8 cellular contexts compared by ENCODE assay signal in the genomic region with DNA sequence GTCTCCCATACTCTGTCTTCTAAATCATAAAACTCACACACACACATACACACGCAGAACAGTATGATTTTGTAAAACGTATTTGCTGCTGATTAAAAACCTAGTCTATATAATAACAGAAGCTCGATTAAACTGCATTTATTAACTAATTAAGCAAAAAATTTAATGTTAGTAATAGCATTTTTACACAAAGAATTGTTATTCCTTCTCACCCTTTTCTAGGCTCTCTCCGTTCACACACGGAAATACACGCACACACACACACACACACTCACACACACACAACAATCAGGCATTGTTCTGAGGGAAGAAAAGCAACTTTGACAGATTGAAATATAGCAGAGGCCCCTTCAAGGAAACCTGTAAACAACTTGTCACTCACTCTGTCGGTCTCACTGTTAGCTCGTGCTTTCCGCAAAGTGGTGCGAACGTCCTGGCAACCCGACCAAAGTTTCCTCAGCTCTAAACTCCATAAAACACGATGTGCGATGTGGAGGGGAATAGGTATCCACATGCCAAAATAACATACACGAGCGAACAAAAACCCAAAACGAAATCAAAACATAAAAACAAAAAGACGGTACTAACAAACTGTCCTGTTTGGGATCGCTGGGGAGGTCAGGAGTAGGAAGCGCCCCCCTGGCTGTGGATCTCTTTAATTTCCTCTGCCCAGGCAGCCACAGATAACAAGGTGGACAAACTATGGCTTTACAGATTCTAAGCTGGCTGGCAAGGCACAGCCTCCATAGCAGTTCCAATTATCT. TPM values are rescaled to one million over a fixed set of nuclear protein-coding genes. Genes with fewer than 3 reads are reported as not detected.
A peak's percentile ranks its signal among the peaks of the same experiment; 100 is the strongest.
DNase-seq lines count a peak whose midpoint lies in the region; ATAC-seq, FAIRE-seq and TF ChIP-seq lines count a peak whose summit lies in the region.

No MANE protein-coding gene starts in this region.

- H3K4me3 ChIP-seq in HUES64 (ENCODE audit: low read length) = peak overlapping the region; percentile 68
- H3K4me3 ChIP-seq in K562 = peak overlapping the region; percentile 35
- peak overlapping the region; percentile 58 to 76 (median 67) for H3K4me3 ChIP-seq in skeletal muscle tissue (ENCODE audit: low read length in 3 of 3)

- peak; percentile 68 for FAIRE-seq in K562 (lab: Jason Lieb, UNC)

- H3K9me1 ChIP-seq in K562 (ENCODE audit: control insufficient read depth, insufficient read depth, low read length) = no peaks in the 10 kb centered on the region

- no peaks in the 10 kb centered on the region for H3K79me2 ChIP-seq in K562 (ENCODE audit: control insufficient read depth, insufficient read depth, low read length)

- POLR2A ChIA-PET in K562 (lab: Yijun Ruan, JAX) = interaction anchor here (0.6 to 1.3 kb wide), 3 partner anchors 48 to 395 kb away, joined by 3 read pairs; no protein-coding TSS in a partner anchor

- DNase-seq in K562 (ENCODE audit: extremely low read depth in 1 of 4, low spot score in 3 of 4) (peak in 2 of 4 experiments; percentile 33 to 37), iPS-NIHi11 (ENCODE audit: low spot score) (peak; percentile 19), GM19238 (ENCODE audit: insufficient read length, low spot score) (no peak), ureter (ENCODE audit: low spot score) (no peak), MV-4-11 (lab: John Stamatoyannopoulos, UW) (no peak)

- H3K27me3 ChIP-seq in HUES64 (ENCODE audit: insufficient read depth, low read length) (peaks cover 28% of the 10 kb centered on the region), K562 (ENCODE audit: control insufficient read depth in 2 of 2, insufficient read depth in 2 of 2, low read length in 2 of 2) (no peaks in the 10 kb centered on the region), skeletal muscle tissue (ENCODE audit: control insufficient read depth in 3 of 3, insufficient read depth in 3 of 3, low read length in 3 of 3) (peaks cover 2 to 7% (median 2%) of the 10 kb centered on the region in 3 donors)

- intact Hi-C loops in K562 (cut with micrococcal nuclease) = no loop called here

- WGBS in HUES64 = 0% methylated on average over 16 of the region's 20 CpGs
- WGBS in K562 (ENCODE audit: insufficient coverage, low coverage, missing lambda C conversion rate) = 5% methylated on average over 19 of the region's 20 CpGs

- BruUV-seq in K562 (replicated peaks; lab: Mats Ljungman, UMichigan) = no TSS peak

- TF ChIP-seq CTCF in K562 (IDR thresholded peaks at IDR 0.05 in 2 of 3, conservative IDR thresholded peaks at IDR 0.05 in 1 of 3; ENCODE audit: insufficient read depth in 2 of 3, low read depth in 1 of 3, low read length in 3 of 3) = 0 out of 6 replicates have a peak, but pooled peaks of 1 of the 3 experiments have one; percentile 13

- H2AFZ ChIP-seq in K562 (ENCODE audit: low read depth, low read length) = peak overlapping the region; percentile 90

- H3K9ac ChIP-seq in HUES64 (ENCODE audit: low read depth, low read length) = peak overlapping the region; percentile 46; the same call in 1 of the 2 replicates
- H3K9ac ChIP-seq in K562 (ENCODE audit: insufficient read depth in 1 of 2, low read depth in 2 of 2, low read length in 2 of 2) = peak overlapping the region; percentile 45 to 68
- H3K9ac ChIP-seq in skeletal muscle tissue (ENCODE audit: low read depth in 1 of 3, low read length in 3 of 3) = peak overlapping the region; percentile 30 to 51 (median 40)

- CTCF ChIA-PET in K562 (lab: Yijun Ruan, JAX; ENCODE audit: low intra/inter-chr PET ratio) = no interaction called here

- H3K4me1 ChIP-seq in HUES64 (ENCODE audit: insufficient read depth, low read length) (peaks cover 14% of the 10 kb centered on the region), K562 (replicated peaks in 1 of 2; ENCODE audit: control insufficient read depth in 2 of 2, insufficient read depth in 2 of 2, low read length in 2 of 2) (peaks cover 0 to 5% of the 10 kb centered on the region in 2 experiments; a peak in 1 of 5 replicates), skeletal muscle tissue (ENCODE audit: control insufficient read depth in 3 of 3, insufficient read depth in 3 of 3, low read length in 3 of 3) (peaks cover 0 to 3% (median 2%) of the 10 kb centered on the region in 3 donors)

- H3K36me3 ChIP-seq in HUES64 (ENCODE audit: insufficient read depth, low read length) (no peaks in the 10 kb centered on the region), K562 (ENCODE audit: control insufficient read depth, insufficient read depth, low read length) (no peaks in the 10 kb centered on the region), skeletal muscle tissue (ENCODE audit: control insufficient read depth in 3 of 3, insufficient read depth in 3 of 3, low read length in 3 of 3) (no peaks in the 10 kb centered on the region)

- no peak for TF ChIP-seq EP300 in K562 (IDR thresholded peaks at IDR 0.05; ENCODE audit: low read length)

- no peaks in the 10 kb centered on the region for H4K20me1 ChIP-seq in K562 (replicated peaks; ENCODE audit: control insufficient read depth, insufficient read depth, low read length)

- ATAC-seq in K562 = peak; percentile 80
- ATAC-seq in HG02885 (IDR thresholded peaks at IDR 0.05; ENCODE audit: poor library complexity, unreplicated experiment) = no peak

- TF ChIP-seq RAD21 in K562 (CRISPR knock-in tag; conservative IDR thresholded peaks at IDR 0.05 in 1 of 2, IDR thresholded peaks at IDR 0.05 in 1 of 2) = no peak

- H3K27ac ChIP-seq in HUES64 (ENCODE audit: low read depth, low read length) (no peak overlapping the region), K562 (ENCODE audit: extremely low read depth, low read depth, low read length) (no peak overlapping the region), skeletal muscle tissue (ENCODE audit: low read depth, low read length) (no peak overlapping the region)

- H3K9me3 ChIP-seq in HUES64 (ENCODE audit: insufficient read depth, low read depth, low read length) (no peaks in the 10 kb centered on the region), K562 (replicated peaks; ENCODE audit: control insufficient read depth, insufficient read depth, low read depth, low read length) (no peaks in the 10 kb centered on the region), skeletal muscle tissue (ENCODE audit: control insufficient read depth in 3 of 3, low read length in 3 of 3) (no peaks in the 10 kb centered on the region)

- no peak for TF ChIP-seq POLR2A in K562 (conservative IDR thresholded peaks at IDR 0.05)

- peak overlapping the region; percentile 84 for H3K4me2 ChIP-seq in K562 (ENCODE audit: insufficient read depth, low read length)

- in situ Hi-C loops in K562 (cut with MboI) = no loop called here

TF ChIP-seq in K562, 482 proteins besides CTCF, POLR2A, EP300 and RAD21 (continues in another document):
- TF ChIP-seq PKNOX1 (IDR thresholded peaks at IDR 0.05) = peak; percentile 78
- TF ChIP-seq NR4A1 (CRISPR knock-in tag; IDR thresholded peaks at IDR 0.05) = no peak
- no peak for TF ChIP-seq NR4A1 (tag; IDR thresholded peaks at IDR 0.05)
- TF ChIP-seq, protein P1, sequence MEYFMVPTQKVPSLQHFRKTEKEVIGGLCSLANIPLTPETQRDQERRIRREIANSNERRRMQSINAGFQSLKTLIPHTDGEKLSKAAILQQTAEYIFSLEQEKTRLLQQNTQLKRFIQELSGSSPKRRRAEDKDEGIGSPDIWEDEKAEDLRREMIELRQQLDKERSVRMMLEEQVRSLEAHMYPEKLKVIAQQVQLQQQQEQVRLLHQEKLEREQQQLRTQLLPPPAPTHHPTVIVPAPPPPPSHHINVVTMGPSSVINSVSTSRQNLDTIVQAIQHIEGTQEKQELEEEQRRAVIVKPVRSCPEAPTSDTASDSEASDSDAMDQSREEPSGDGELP (CRISPR knock-in tag; IDR thresholded peaks at IDR 0.05; ENCODE audit: borderline replicate concordance) = no peak
- no peak for TF ChIP-seq KDM4B (IDR thresholded peaks at IDR 0.05; ENCODE audit: borderline replicate concordance in 2 of 2, low read depth in 1 of 2)

RNA-seq across cellular contexts. Expression of gene SOX5, which starts 0.7 kb away (rescaled TPM):
- 2.4 TPM for polyA plus RNA-seq in HUES64 (2013, experiment 1 of 2)
- polyA plus RNA-seq in HUES64 (2013, experiment 2 of 2) = 8.0 TPM
- 17.1 and 17.2 TPM in 2 replicates for total RNA-seq in K562 (2011; cell fraction: chromatin; rRNA removed; ENCODE audit: low replicate concordance)
- 12.8 and 13.2 TPM in 2 replicates for total RNA-seq in K562 (2011; cell fraction: nucleolus; rRNA removed)
- 11.1 and 21.6 TPM in 2 replicates for total RNA-seq in K562 (2011; cell fraction: nucleoplasm; rRNA removed)
- total RNA-seq in K562 (2014; rRNA removed) (12.5 and 13.4 TPM in 2 replicates), K562 (2014; rRNA removed; fragmentation: Illumina TruSeq; extraction: Trizol) (12.3 and 13.7 TPM in 2 replicates), K562 (2015; rRNA removed; fragmentation: Illumina TruSeq; extraction: Trizol) (8.3 and 9.3 TPM in 2 replicates), K562 (2021) (11.9 and 14.1 TPM in 2 replicates), skeletal muscle tissue (6.3 TPM), ureter (23.5 TPM)
- polyA plus RNA-seq in K562 (2011; rRNA removed) (12.8 and 16.5 TPM in 2 replicates), K562 (2014; fragmentation: Illumina TruSeq; extraction: Trizol) (9.1 and 9.5 TPM in 2 replicates), K562 (2014; fragmentation: Nextera tagmentation; extraction: Ambion mirVana) (10 to 100 TPM; 10.9 to 12.3 TPM), K562 (2014; rRNA removed) (9.6 and 10.1 TPM in 2 replicates)
- polyA plus RNA-seq in K562 (2011; cell fraction: cytosol; rRNA removed) = 7.9 and 11.8 TPM in 2 replicates
- 14.5 and 21.2 TPM in 2 replicates for polyA plus RNA-seq in K562 (2011; cell fraction: nucleus; rRNA removed)
- polyA plus RNA-seq in K562 (2012) = 4.3 and 4.7 TPM in 2 replicates
- polyA minus RNA-seq in K562 (2011; rRNA and poly(A)+ RNA removed) = 24.7 and 33.1 TPM in 2 replicates
- polyA minus RNA-seq in K562 (2011; cell fraction: cytosol; rRNA and poly(A)+ RNA removed) = 5.9 and 21.4 TPM in 2 replicates
- 21.3 and 27.2 TPM in 2 replicates for polyA minus RNA-seq in K562 (2011; cell fraction: nucleus; rRNA and poly(A)+ RNA removed)
